ENCODE assay signal across 10 cellular contexts in genomic region chr15:95929232-95929846, GRCh38.
DNase-seq lines count a peak whose midpoint lies in the region; ATAC-seq and TF ChIP-seq lines count a peak whose summit lies in the region.
"Had no signal": no experiment of that assay in that cellular context is flagged by ENCODE, and none has a peak within 500 bp of the region (broad histone marks: within the 10 kb centered on the region; RNA-seq: fewer than 3 reads in every experiment).

No MANE protein-coding gene starts in this region.

- CTCF ChIA-PET in T-cell (lab: Charles Lee): interaction anchor here in 1 of 2 donors (0.8 kb wide), 1 partner anchor 10 kb away, joined by 3 read pairs; no protein-coding TSS in a partner anchor

- H3K9me3 ChIP-seq in breast epithelium: no peaks in the 10 kb centered on the region

- no peaks in the 10 kb centered on the region for H3K4me1 ChIP-seq in breast epithelium

- peaks cover 17% of the 10 kb centered on the region for H3K4me1 Mint-ChIP-seq in HFFc6 (ENCODE audit: low read depth)
- H3K4me1 Mint-ChIP-seq in T-cell: peaks cover 5 to 9% (median 6%) of the 10 kb centered on the region in 3 donors

- no peaks in the 10 kb centered on the region for H3K9me3 Mint-ChIP-seq in HFFc6
- no peaks in the 10 kb centered on the region for H3K9me3 Mint-ChIP-seq in T-cell

- DNase-seq in LHCN-M2 (ENCODE audit: low read depth) (peak; percentile 16), choroid plexus epithelial cell (ENCODE audit: low read depth) (peak; percentile 55), HFFc6 (no peak), breast epithelium (ENCODE audit: low spot score in 2 of 2) (no peak), T-cell (no peak)
- DNase-seq in effector CD8-positive, alpha-beta T cell (lab: John Stamatoyannopoulos, UW): no peak
- DNase-seq: NCI-H1436 treated with DMSO at 0.1 percent for 48 hours had no signal

- intact Hi-C loops in breast epithelium (cut with DNase I; ENCODE audit: low total_unique reads): no loop called here

- no peak overlapping the region for H3K4me3 Mint-ChIP-seq in HFFc6
- H3K4me3 Mint-ChIP-seq in T-cell: no peak overlapping the region
- H3K4me3 Mint-ChIP-seq: stimulated activated naive CD8-positive, alpha-beta T cell treated with anti-CD3 and anti-CD28 coated beads, Interleukin-15, Interleukin-2, amounts not matched to agents 100 ng/mL and 50 ng/mL, for 24 hours had no signal

- H3K27me3 ChIP-seq in breast epithelium: no peaks in the 10 kb centered on the region

- peaks cover 2% of the 10 kb centered on the region; the same call in 1 of the 2 replicates for H3K27me3 Mint-ChIP-seq in HFFc6 (ENCODE audit: insufficient read depth)
- H3K27me3 Mint-ChIP-seq in T-cell: no peaks in the 10 kb centered on the region
- H3K27me3 Mint-ChIP-seq: stimulated activated naive CD8-positive, alpha-beta T cell treated with anti-CD3 and anti-CD28 coated beads, Interleukin-15, Interleukin-2, amounts not matched to agents 100 ng/mL and 50 ng/mL, for 24 hours had no signal

- no peak overlapping the region for H3K27ac Mint-ChIP-seq in HFFc6
- no peak overlapping the region for H3K27ac Mint-ChIP-seq in T-cell
- H3K27ac Mint-ChIP-seq: stimulated activated naive CD8-positive, alpha-beta T cell treated with anti-CD3 and anti-CD28 coated beads, Interleukin-15, Interleukin-2, amounts not matched to agents 100 ng/mL and 50 ng/mL, for 24 hours had no signal

- ATAC-seq in GM18502 (IDR thresholded peaks at IDR 0.05; ENCODE audit: poor library complexity, unreplicated experiment) (peak; percentile 99), GM21786 (IDR thresholded peaks at IDR 0.05; ENCODE audit: unreplicated experiment) (peak; percentile 90), T-cell (replicated peaks in 1 of 4) (no peak)

- no peak for TF ChIP-seq CTCF in choroid plexus epithelial cell (conservative IDR thresholded peaks at IDR 0.05; ENCODE audit: low read depth, low read length)
- TF ChIP-seq CTCF in HFFc6 (IDR thresholded peaks at IDR 0.05): no peak
- TF ChIP-seq CTCF in breast epithelium (IDR thresholded peaks at IDR 0.05): no peak

- H3K36me3 ChIP-seq in breast epithelium: no peaks in the 10 kb centered on the region

- H3K4me3 ChIP-seq in choroid plexus epithelial cell (ENCODE audit: low read depth, low read length): no peak overlapping the region
- no peak overlapping the region for H3K4me3 ChIP-seq in breast epithelium

- no peak for TF ChIP-seq POLR2A in breast epithelium (IDR thresholded peaks at IDR 0.05)

- no peak overlapping the region for H3K27ac ChIP-seq in breast epithelium

- POLR2A ChIA-PET in T-cell (lab: Charles Lee): no interaction called here

- H3K36me3 Mint-ChIP-seq in HFFc6 (ENCODE audit: low read depth): no peaks in the 10 kb centered on the region
- no peaks in the 10 kb centered on the region for H3K36me3 Mint-ChIP-seq in T-cell

Comparison
In these comparisons a context has a peak if more than half of its experiments do, and no peak if none do; other contexts are left out.
1. ATAC-seq: peak in GM18502 (single experiment) and GM21786 (single experiment); none in T-cell (0 of 4).
2. DNase-seq: peak in LHCN-M2 (single experiment) and choroid plexus epithelial cell (single experiment); none in HFFc6 (single experiment), effector CD8-positive, alpha-beta T cell (single experiment), breast epithelium (0 of 2) and T-cell (0 of 34).